1 cellular context compared by ENCODE assay signal in genomic region chr4:185142911-185143595, GRCh38.
TF ChIP-seq lines count a peak whose summit lies in the region.

TSS of gene SLC25A4 (plus strand) at chr4:185143266. CDS start at chr4:185143373, 107 bp downstream.

TF ChIP-seq in HepG2, 621 proteins besides CTCF, POLR2A, EP300 and RAD21 (continued from another document and continues in another):
- no peak for TF ChIP-seq STAT6 (CRISPR knock-in tag; IDR thresholded peaks at IDR 0.05; ENCODE audit: borderline replicate concordance)
- no peak for TF ChIP-seq ZHX1 (CRISPR knock-in tag; IDR thresholded peaks at IDR 0.05; ENCODE audit: low read depth)
- no peak for TF ChIP-seq MLLT10 (CRISPR knock-in tag; IDR thresholded peaks at IDR 0.05)
- TF ChIP-seq HOXA3 (CRISPR knock-in tag; IDR thresholded peaks at IDR 0.05): peak; percentile 84
- TF ChIP-seq SSRP1 (CRISPR knock-in tag; IDR thresholded peaks at IDR 0.05): no peak
- TF ChIP-seq SP140L (CRISPR knock-in tag; IDR thresholded peaks at IDR 0.05; ENCODE audit: borderline replicate concordance): peak; percentile 63; the same call in 1 of the 2 replicates
- no peak for TF ChIP-seq SP1 (IDR thresholded peaks at IDR 0.05)
- TF ChIP-seq SP1 (CRISPR knock-in tag; IDR thresholded peaks at IDR 0.05): peak; percentile 60
- no peak for TF ChIP-seq TAF15 (IDR thresholded peaks at IDR 0.05; ENCODE audit: low read depth, low read length, poor library complexity, severe bottlenecking)
- TF ChIP-seq CHD2 (IDR thresholded peaks at IDR 0.05; ENCODE audit: low read depth, low read length): peak; percentile 100
- TF ChIP-seq ZMAT5 (CRISPR knock-in tag; IDR thresholded peaks at IDR 0.05; ENCODE audit: borderline replicate concordance, low read depth): no peak
- TF ChIP-seq SPEN (CRISPR knock-in tag; IDR thresholded peaks at IDR 0.05; ENCODE audit: low read depth): peak; percentile 83
- no peak for TF ChIP-seq ZBTB1 (CRISPR knock-in tag; IDR thresholded peaks at IDR 0.05; ENCODE audit: borderline replicate concordance)
- TF ChIP-seq MAFG (CRISPR knock-in tag; IDR thresholded peaks at IDR 0.05): no peak
- no peak for TF ChIP-seq TIGD3 (CRISPR knock-in tag; IDR thresholded peaks at IDR 0.05; ENCODE audit: borderline replicate concordance)
- TF ChIP-seq ZNF296 (CRISPR knock-in tag; conservative IDR thresholded peaks at IDR 0.05): no peak
- TF ChIP-seq TEAD2 (CRISPR knock-in tag; IDR thresholded peaks at IDR 0.05): no peak
- peak; percentile 90 for TF ChIP-seq NR2C2 (CRISPR knock-in tag; IDR thresholded peaks at IDR 0.05; ENCODE audit: borderline replicate concordance)
- peak; percentile 79 for TF ChIP-seq ZNF777 (CRISPR knock-in tag; IDR thresholded peaks at IDR 0.05)
- TF ChIP-seq ZNF780A (CRISPR knock-in tag; IDR thresholded peaks at IDR 0.05): no peak
- peak; percentile 88 for TF ChIP-seq MYC (CRISPR knock-in tag; IDR thresholded peaks at IDR 0.05; ENCODE audit: borderline replicate concordance)
- TF ChIP-seq LCORL (IDR thresholded peaks at IDR 0.05): no peak
- TF ChIP-seq LCORL (CRISPR knock-in tag; IDR thresholded peaks at IDR 0.05): peak; percentile 88
- no peak for TF ChIP-seq EZH2 (conservative IDR thresholded peaks at IDR 0.05; ENCODE audit: low read depth, low read length)
- no peak for TF ChIP-seq ZNF784 (CRISPR knock-in tag; IDR thresholded peaks at IDR 0.05; ENCODE audit: borderline replicate concordance)
- no peak for TF ChIP-seq ZNF512 (CRISPR knock-in tag; IDR thresholded peaks at IDR 0.05)
- TF ChIP-seq ARID3A (IDR thresholded peaks at IDR 0.05; ENCODE audit: low read depth, low read length): no peak
- peak; percentile 56; the same call in 1 of the 2 replicates for TF ChIP-seq ZNF614 (CRISPR knock-in tag; IDR thresholded peaks at IDR 0.05; ENCODE audit: borderline replicate concordance)
- no peak for TF ChIP-seq CEBPG (CRISPR knock-in tag; IDR thresholded peaks at IDR 0.05)
- TF ChIP-seq FLYWCH1 (CRISPR knock-in tag; IDR thresholded peaks at IDR 0.05): no peak
- peak; percentile 39; the same call in 1 of the 2 replicates for TF ChIP-seq ZNF740 (CRISPR knock-in tag; IDR thresholded peaks at IDR 0.05)
- peak; percentile 80; the same call in 1 of the 2 replicates for TF ChIP-seq HIC2 (CRISPR knock-in tag; IDR thresholded peaks at IDR 0.05; ENCODE audit: low read depth)
- TF ChIP-seq GPN1 (CRISPR knock-in tag; IDR thresholded peaks at IDR 0.05; ENCODE audit: borderline replicate concordance): no peak
- TF ChIP-seq EED (CRISPR knock-in tag; IDR thresholded peaks at IDR 0.05): no peak
- peak; percentile 98 for TF ChIP-seq POGZ (CRISPR knock-in tag; IDR thresholded peaks at IDR 0.05)
- TF ChIP-seq MYPOP (CRISPR knock-in tag; IDR thresholded peaks at IDR 0.05): peak; percentile 92; the same call in 1 of the 2 replicates
- no peak for TF ChIP-seq ZNF18 (CRISPR knock-in tag; IDR thresholded peaks at IDR 0.05; ENCODE audit: insufficient replicate concordance)
- TF ChIP-seq GMEB1 (CRISPR knock-in tag; IDR thresholded peaks at IDR 0.05; ENCODE audit: borderline replicate concordance): peak; percentile 61
- TF ChIP-seq CENPX (CRISPR knock-in tag; IDR thresholded peaks at IDR 0.05): no peak
- TF ChIP-seq CCDC6 (CRISPR knock-in tag; IDR thresholded peaks at IDR 0.05): peak; percentile 56
- no peak for TF ChIP-seq CBX2 (IDR thresholded peaks at IDR 0.05; ENCODE audit: low read depth, low read length)
- no peak for TF ChIP-seq CBX2 (CRISPR knock-in tag; IDR thresholded peaks at IDR 0.05; ENCODE audit: low read depth)
- TF ChIP-seq ZNF878 (CRISPR knock-in tag; IDR thresholded peaks at IDR 0.05): 0 out of 2 replicates have a peak, but pooled peaks have one; percentile 27
